16 cellular contexts compared by ENCODE assay signal in genomic region chr10:87523731-87524130, GRCh38.
"Had no signal": no experiment of that assay in that cellular context is flagged by ENCODE, and none has a peak within 500 bp of the region (broad histone marks: within the 10 kb centered on the region; RNA-seq: fewer than 3 reads in every experiment).

No MANE protein-coding gene starts in this region.

- H3K4me3 Mint-ChIP-seq: activated CD4-positive, alpha-beta memory T cell treated with anti-CD3 and anti-CD28 coated beads for 36 hours; activated CD4-positive, alpha-beta T cell treated with anti-CD3 and anti-CD28 coated beads for 36 hours; activated CD8-positive, alpha-beta memory T cell treated with anti-CD3 and anti-CD28 coated beads, Interleukin-2, amount 10 ng/mL, durations not matched to agents 7 days and 5 days; activated naive CD4-positive, alpha-beta T cell treated with anti-CD3 and anti-CD28 coated beads, Interleukin-2, amount 10 ng/mL, durations not matched to agents 7 days and 5 days; activated T-cell treated with anti-CD3 and anti-CD28 coated beads, Interleukin-2, amount 50 U/mL, for 24 hours; dendritic cell treated with granulocyte-macrophage colony-stimulating factor and Interleukin-4, amounts not matched to agents 40 ng/mL and 50 ng/mL, for 4 days; nephron progenitor cell; stimulated activated memory B cell treated with anti-CD40 and anti-IgM and Interleukin-4, amounts not matched to agents 10 μg/mL and 1 μg/mL and 100 μg/mL, for 72 hours; T-helper 17 cell had no signal

- H3K9me3 Mint-ChIP-seq: dendritic cell treated with granulocyte-macrophage colony-stimulating factor and Interleukin-4, amounts not matched to agents 40 ng/mL and 50 ng/mL, for 4 days had no signal

- DNase-seq: activated CD4-positive, alpha-beta memory T cell treated with anti-CD3 and anti-CD28 coated beads for 36 hours; activated CD4-positive, alpha-beta T cell treated with anti-CD3 and anti-CD28 coated beads for 36 hours; activated CD8-positive, alpha-beta memory T cell treated with anti-CD3 and anti-CD28 coated beads, Interleukin-2, amount 10 ng/mL, durations not matched to agents 7 days and 5 days; activated naive CD4-positive, alpha-beta T cell treated with anti-CD3 and anti-CD28 coated beads, Interleukin-2, amount 10 ng/mL, durations not matched to agents 7 days and 5 days; activated T-cell treated with anti-CD3 and anti-CD28 coated beads, Interleukin-2, amount 50 U/mL, for 24 hours; effector memory CD4-positive, alpha-beta T cell; foreskin melanocyte; left lung; mesenchymal stem cell; nephron progenitor cell; stimulated activated CD4-positive, alpha-beta T cell treated with anti-CD3 and anti-CD28 coated beads, Interleukin-2, amount 100 ng/mL, for 48 hours; T-helper 17 cell; uterus had no signal

- H3K4me3 ChIP-seq: left lung, tibial nerve, uterus had no signal

- H3K27me3 ChIP-seq: left lung, tibial nerve, uterus had no signal

- H3K4me1 Mint-ChIP-seq: activated naive CD4-positive, alpha-beta T cell treated with anti-CD3 and anti-CD28 coated beads, Interleukin-2, amount 10 ng/mL, durations not matched to agents 7 days and 5 days; nephron progenitor cell had no signal

- H3K36me3 ChIP-seq: uterus had no signal

- H3K27ac Mint-ChIP-seq: activated CD4-positive, alpha-beta memory T cell treated with anti-CD3 and anti-CD28 coated beads for 36 hours; activated CD4-positive, alpha-beta T cell treated with anti-CD3 and anti-CD28 coated beads for 36 hours; activated CD8-positive, alpha-beta memory T cell treated with anti-CD3 and anti-CD28 coated beads, Interleukin-2, amount 10 ng/mL, durations not matched to agents 7 days and 5 days; activated naive CD4-positive, alpha-beta T cell treated with anti-CD3 and anti-CD28 coated beads, Interleukin-2, amount 10 ng/mL, durations not matched to agents 7 days and 5 days; activated T-cell treated with anti-CD3 and anti-CD28 coated beads, Interleukin-2, amount 50 U/mL, for 24 hours; dendritic cell treated with granulocyte-macrophage colony-stimulating factor and Interleukin-4, amounts not matched to agents 40 ng/mL and 50 ng/mL, for 4 days; nephron progenitor cell; stimulated activated memory B cell treated with anti-CD40 and anti-IgM and Interleukin-4, amounts not matched to agents 10 μg/mL and 1 μg/mL and 100 μg/mL, for 72 hours; T-helper 17 cell had no signal

- H3K27me3 Mint-ChIP-seq: activated CD4-positive, alpha-beta memory T cell treated with anti-CD3 and anti-CD28 coated beads for 36 hours; activated CD4-positive, alpha-beta T cell treated with anti-CD3 and anti-CD28 coated beads for 36 hours; activated CD8-positive, alpha-beta memory T cell treated with anti-CD3 and anti-CD28 coated beads, Interleukin-2, amount 10 ng/mL, durations not matched to agents 7 days and 5 days; activated naive CD4-positive, alpha-beta T cell treated with anti-CD3 and anti-CD28 coated beads, Interleukin-2, amount 10 ng/mL, durations not matched to agents 7 days and 5 days; activated T-cell treated with anti-CD3 and anti-CD28 coated beads, Interleukin-2, amount 50 U/mL, for 24 hours; dendritic cell treated with granulocyte-macrophage colony-stimulating factor and Interleukin-4, amounts not matched to agents 40 ng/mL and 50 ng/mL, for 4 days; stimulated activated memory B cell treated with anti-CD40 and anti-IgM and Interleukin-4, amounts not matched to agents 10 μg/mL and 1 μg/mL and 100 μg/mL, for 72 hours; T-helper 17 cell had no signal

- ATAC-seq: activated CD4-positive, alpha-beta T cell treated with anti-CD3 and anti-CD28 coated beads for 36 hours; activated CD8-positive, alpha-beta memory T cell treated with anti-CD3 and anti-CD28 coated beads, Interleukin-2, amount 10 ng/mL, durations not matched to agents 7 days and 5 days; left lung; stimulated activated memory B cell treated with anti-CD40 and anti-IgM and Interleukin-4, amounts not matched to agents 10 μg/mL and 1 μg/mL and 100 μg/mL, for 72 hours; T-helper 17 cell had no signal

- H3K4me1 ChIP-seq: left lung, uterus had no signal

- H3K27ac ChIP-seq: tibial nerve had no signal
